1 cellular context compared by ENCODE assay signal in the genomic region with DNA sequence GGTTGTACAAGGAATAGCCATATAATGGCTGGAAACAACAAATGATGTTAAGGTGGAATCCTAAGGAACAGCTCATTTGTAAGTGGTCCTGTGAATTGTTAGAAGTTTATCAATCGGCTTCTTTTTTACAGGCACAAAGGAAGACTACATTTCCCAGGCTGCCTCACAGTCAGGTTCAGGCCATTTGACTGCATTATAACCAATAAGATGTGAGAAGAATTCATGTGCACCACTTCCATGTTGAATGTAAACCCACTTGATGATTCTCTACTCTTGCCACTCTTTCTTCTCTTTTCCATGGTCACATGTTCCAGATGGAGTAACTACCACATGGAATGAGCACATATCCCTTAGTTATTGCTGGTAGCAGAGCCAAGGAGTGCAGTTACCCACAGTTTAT.
TF ChIP-seq lines count a peak whose summit lies in the region.

No MANE protein-coding gene starts in this region.

TF ChIP-seq in GM23338, 12 proteins besides CTCF, POLR2A, EP300 and RAD21 (continued from another document):
- TF ChIP-seq, protein P1, sequence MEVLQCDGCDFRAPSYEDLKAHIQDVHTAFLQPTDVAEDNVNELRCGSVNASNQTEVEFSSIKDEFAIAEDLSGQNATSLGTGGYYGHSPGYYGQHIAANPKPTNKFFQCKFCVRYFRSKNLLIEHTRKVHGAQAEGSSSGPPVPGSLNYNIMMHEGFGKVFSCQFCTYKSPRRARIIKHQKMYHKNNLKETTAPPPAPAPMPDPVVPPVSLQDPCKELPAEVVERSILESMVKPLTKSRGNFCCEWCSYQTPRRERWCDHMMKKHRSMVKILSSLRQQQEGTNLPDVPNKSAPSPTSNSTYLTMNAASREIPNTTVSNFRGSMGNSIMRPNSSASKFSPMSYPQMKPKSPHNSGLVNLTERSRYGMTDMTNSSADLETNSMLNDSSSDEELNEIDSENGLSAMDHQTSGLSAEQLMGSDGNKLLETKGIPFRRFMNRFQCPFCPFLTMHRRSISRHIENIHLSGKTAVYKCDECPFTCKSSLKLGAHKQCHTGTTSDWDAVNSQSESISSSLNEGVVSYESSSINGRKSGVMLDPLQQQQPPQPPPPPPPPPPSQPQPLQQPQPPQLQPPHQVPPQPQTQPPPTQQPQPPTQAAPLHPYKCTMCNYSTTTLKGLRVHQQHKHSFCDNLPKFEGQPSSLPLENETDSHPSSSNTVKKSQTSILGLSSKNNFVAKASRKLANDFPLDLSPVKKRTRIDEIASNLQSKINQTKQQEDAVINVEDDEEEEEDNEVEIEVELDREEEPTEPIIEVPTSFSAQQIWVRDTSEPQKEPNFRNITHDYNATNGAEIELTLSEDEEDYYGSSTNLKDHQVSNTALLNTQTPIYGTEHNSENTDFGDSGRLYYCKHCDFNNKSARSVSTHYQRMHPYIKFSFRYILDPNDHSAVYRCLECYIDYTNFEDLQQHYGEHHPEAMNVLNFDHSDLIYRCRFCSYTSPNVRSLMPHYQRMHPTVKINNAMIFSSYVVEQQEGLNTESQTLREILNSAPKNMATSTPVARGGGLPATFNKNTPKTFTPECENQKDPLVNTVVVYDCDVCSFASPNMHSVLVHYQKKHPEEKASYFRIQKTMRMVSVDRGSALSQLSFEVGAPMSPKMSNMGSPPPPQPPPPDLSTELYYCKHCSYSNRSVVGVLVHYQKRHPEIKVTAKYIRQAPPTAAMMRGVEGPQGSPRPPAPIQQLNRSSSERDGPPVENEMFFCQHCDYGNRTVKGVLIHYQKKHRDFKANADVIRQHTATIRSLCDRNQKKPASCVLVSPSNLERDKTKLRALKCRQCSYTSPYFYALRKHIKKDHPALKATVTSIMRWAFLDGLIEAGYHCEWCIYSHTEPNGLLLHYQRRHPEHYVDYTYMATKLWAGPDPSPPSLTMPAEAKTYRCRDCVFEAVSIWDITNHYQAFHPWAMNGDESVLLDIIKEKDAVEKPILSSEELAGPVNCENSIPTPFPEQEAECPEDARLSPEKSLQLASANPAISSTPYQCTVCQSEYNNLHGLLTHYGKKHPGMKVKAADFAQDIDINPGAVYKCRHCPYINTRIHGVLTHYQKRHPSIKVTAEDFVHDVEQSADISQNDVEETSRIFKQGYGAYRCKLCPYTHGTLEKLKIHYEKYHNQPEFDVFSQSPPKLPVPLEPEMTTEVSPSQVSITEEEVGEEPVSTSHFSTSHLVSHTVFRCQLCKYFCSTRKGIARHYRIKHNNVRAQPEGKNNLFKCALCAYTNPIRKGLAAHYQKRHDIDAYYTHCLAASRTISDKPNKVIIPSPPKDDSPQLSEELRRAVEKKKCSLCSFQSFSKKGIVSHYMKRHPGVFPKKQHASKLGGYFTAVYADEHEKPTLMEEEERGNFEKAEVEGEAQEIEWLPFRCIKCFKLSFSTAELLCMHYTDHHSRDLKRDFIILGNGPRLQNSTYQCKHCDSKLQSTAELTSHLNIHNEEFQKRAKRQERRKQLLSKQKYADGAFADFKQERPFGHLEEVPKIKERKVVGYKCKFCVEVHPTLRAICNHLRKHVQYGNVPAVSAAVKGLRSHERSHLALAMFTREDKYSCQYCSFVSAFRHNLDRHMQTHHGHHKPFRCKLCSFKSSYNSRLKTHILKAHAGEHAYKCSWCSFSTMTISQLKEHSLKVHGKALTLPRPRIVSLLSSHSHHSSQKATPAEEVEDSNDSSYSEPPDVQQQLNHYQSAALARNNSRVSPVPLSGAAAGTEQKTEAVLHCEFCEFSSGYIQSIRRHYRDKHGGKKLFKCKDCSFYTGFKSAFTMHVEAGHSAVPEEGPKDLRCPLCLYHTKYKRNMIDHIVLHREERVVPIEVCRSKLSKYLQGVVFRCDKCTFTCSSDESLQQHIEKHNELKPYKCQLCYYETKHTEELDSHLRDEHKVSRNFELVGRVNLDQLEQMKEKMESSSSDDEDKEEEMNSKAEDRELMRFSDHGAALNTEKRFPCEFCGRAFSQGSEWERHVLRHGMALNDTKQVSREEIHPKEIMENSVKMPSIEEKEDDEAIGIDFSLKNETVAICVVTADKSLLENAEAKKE (CRISPR knock-in tag; IDR thresholded peaks at IDR 0.05) = no peak
